1 cellular context compared by ENCODE assay signal in the genomic region with DNA sequence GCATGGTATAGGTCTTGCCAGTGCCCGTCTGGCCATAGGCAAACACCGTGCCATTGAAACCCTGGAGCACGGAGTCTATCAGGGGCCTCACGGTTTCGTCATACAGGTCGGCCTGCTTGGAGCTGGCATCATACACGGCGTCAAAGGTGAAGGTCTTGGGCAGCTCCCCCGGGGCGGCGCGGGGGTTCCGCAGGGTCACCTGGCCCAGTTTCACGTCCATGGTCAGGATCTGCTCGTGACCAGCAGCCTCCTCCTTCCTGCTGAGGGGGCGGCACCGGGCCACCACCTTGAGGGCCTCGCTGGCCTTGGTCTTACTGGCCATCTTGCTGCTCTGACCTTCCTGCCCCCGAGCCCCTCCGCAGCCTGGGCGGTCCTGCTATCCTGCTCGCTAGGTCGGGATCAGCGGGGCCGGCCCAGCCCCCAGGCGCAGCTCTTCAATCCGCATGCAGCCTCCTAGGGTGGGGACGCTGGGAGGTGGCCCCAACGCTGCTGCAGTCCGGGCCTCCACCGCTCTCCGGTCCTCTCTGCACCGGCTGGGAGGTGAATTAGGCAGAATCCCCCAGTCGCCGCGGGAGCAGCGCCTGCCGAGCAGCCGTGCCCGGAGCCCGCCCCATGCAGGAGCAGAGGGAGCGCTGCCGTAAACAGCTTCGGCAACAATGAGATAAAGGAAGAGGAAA.
TF ChIP-seq lines count a peak whose summit lies in the region.

No MANE protein-coding gene starts in this region.

TF ChIP-seq in HepG2, 621 proteins besides CTCF, POLR2A, EP300 and RAD21 (continued from another document and continues in another):
- TF ChIP-seq, protein P1, sequence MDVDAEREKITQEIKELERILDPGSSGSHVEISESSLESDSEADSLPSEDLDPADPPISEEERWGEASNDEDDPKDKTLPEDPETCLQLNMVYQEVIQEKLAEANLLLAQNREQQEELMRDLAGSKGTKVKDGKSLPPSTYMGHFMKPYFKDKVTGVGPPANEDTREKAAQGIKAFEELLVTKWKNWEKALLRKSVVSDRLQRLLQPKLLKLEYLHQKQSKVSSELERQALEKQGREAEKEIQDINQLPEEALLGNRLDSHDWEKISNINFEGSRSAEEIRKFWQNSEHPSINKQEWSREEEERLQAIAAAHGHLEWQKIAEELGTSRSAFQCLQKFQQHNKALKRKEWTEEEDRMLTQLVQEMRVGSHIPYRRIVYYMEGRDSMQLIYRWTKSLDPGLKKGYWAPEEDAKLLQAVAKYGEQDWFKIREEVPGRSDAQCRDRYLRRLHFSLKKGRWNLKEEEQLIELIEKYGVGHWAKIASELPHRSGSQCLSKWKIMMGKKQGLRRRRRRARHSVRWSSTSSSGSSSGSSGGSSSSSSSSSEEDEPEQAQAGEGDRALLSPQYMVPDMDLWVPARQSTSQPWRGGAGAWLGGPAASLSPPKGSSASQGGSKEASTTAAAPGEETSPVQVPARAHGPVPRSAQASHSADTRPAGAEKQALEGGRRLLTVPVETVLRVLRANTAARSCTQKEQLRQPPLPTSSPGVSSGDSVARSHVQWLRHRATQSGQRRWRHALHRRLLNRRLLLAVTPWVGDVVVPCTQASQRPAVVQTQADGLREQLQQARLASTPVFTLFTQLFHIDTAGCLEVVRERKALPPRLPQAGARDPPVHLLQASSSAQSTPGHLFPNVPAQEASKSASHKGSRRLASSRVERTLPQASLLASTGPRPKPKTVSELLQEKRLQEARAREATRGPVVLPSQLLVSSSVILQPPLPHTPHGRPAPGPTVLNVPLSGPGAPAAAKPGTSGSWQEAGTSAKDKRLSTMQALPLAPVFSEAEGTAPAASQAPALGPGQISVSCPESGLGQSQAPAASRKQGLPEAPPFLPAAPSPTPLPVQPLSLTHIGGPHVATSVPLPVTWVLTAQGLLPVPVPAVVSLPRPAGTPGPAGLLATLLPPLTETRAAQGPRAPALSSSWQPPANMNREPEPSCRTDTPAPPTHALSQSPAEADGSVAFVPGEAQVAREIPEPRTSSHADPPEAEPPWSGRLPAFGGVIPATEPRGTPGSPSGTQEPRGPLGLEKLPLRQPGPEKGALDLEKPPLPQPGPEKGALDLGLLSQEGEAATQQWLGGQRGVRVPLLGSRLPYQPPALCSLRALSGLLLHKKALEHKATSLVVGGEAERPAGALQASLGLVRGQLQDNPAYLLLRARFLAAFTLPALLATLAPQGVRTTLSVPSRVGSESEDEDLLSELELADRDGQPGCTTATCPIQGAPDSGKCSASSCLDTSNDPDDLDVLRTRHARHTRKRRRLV (CRISPR knock-in tag; IDR thresholded peaks at IDR 0.05) = no peak
- TF ChIP-seq ZNF564 (CRISPR knock-in tag; IDR thresholded peaks at IDR 0.05) = no peak
- no peak for TF ChIP-seq ZNF672 (CRISPR knock-in tag; IDR thresholded peaks at IDR 0.05)
- TF ChIP-seq ZNF3 (CRISPR knock-in tag; IDR thresholded peaks at IDR 0.05) = no peak
- peak; percentile 79; the same call in 1 of the 2 replicates for TF ChIP-seq KDM5B (CRISPR knock-in tag; IDR thresholded peaks at IDR 0.05; ENCODE audit: borderline replicate concordance)
- TF ChIP-seq ZNF788 (CRISPR knock-in tag; IDR thresholded peaks at IDR 0.05; ENCODE audit: borderline replicate concordance) = 0 out of 2 replicates have a peak, but pooled peaks have one; percentile 20
- peak in 1 of 2 experiments; percentile 46; a peak in 1 of 4 replicates for TF ChIP-seq NR2F1 (CRISPR knock-in tag; IDR thresholded peaks at IDR 0.05)
- TF ChIP-seq, protein P2, sequence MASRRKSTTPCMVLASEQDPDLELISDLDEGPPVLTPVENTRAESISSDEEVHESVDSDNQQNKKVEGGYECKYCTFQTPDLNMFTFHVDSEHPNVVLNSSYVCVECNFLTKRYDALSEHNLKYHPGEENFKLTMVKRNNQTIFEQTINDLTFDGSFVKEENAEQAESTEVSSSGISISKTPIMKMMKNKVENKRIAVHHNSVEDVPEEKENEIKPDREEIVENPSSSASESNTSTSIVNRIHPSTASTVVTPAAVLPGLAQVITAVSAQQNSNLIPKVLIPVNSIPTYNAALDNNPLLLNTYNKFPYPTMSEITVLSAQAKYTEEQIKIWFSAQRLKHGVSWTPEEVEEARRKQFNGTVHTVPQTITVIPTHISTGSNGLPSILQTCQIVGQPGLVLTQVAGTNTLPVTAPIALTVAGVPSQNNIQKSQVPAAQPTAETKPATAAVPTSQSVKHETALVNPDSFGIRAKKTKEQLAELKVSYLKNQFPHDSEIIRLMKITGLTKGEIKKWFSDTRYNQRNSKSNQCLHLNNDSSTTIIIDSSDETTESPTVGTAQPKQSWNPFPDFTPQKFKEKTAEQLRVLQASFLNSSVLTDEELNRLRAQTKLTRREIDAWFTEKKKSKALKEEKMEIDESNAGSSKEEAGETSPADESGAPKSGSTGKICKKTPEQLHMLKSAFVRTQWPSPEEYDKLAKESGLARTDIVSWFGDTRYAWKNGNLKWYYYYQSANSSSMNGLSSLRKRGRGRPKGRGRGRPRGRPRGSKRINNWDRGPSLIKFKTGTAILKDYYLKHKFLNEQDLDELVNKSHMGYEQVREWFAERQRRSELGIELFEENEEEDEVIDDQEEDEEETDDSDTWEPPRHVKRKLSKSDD (CRISPR knock-in tag; IDR thresholded peaks at IDR 0.05; ENCODE audit: low read depth) = 0 out of 2 replicates have a peak, but pooled peaks have one; percentile 60
- peak; percentile 34 for TF ChIP-seq AGO2 (optimal IDR thresholded peaks at IDR 0.05; ENCODE audit: low read depth, low read length)
- TF ChIP-seq ZMYM4 (CRISPR knock-in tag; IDR thresholded peaks at IDR 0.05) = peak; percentile 32; the same call in 1 of the 2 replicates
- no peak for TF ChIP-seq ATAD3A (CRISPR knock-in tag; IDR thresholded peaks at IDR 0.05)
- TF ChIP-seq HOXA9 (CRISPR knock-in tag; IDR thresholded peaks at IDR 0.05; ENCODE audit: borderline replicate concordance) = no peak
- no peak for TF ChIP-seq TEF (CRISPR knock-in tag; IDR thresholded peaks at IDR 0.05)
- TF ChIP-seq LBX2 (CRISPR knock-in tag; IDR thresholded peaks at IDR 0.05; ENCODE audit: borderline replicate concordance) = peak; percentile 59; the same call in 1 of the 2 replicates
- no peak for TF ChIP-seq HOMEZ (CRISPR knock-in tag; IDR thresholded peaks at IDR 0.05; ENCODE audit: low read depth)
- TF ChIP-seq ZNF33A (CRISPR knock-in tag; IDR thresholded peaks at IDR 0.05; ENCODE audit: borderline replicate concordance) = no peak
- 0 out of 2 replicates have a peak, but pooled peaks have one; percentile 51 for TF ChIP-seq HNRNPL (IDR thresholded peaks at IDR 0.05; ENCODE audit: low read depth, low read length)
- TF ChIP-seq ZNF282 (IDR thresholded peaks at IDR 0.05; ENCODE audit: partially characterized antibody) = no peak
- TF ChIP-seq ARNT2 (CRISPR knock-in tag; IDR thresholded peaks at IDR 0.05; ENCODE audit: low read depth) = peak; percentile 34; the same call in 1 of the 2 replicates
- no peak for TF ChIP-seq PAX8 (CRISPR knock-in tag; IDR thresholded peaks at IDR 0.05; ENCODE audit: borderline replicate concordance)
- TF ChIP-seq, protein P3, sequence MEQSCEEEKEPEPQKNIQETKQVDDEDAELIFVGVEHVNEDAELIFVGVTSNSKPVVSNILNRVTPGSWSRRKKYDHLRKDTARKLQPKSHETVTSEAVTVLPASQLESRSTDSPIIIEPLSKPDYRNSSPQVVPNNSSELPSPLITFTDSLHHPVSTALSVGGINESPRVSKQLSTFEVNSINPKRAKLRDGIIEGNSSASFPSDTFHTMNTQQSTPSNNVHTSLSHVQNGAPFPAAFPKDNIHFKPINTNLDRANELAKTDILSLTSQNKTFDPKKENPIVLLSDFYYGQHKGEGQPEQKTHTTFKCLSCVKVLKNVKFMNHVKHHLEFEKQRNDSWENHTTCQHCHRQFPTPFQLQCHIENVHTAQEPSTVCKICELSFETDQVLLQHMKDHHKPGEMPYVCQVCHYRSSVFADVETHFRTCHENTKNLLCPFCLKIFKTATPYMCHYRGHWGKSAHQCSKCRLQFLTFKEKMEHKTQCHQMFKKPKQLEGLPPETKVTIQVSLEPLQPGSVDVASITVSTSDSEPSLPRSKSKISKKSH (CRISPR knock-in tag; IDR thresholded peaks at IDR 0.05; ENCODE audit: borderline replicate concordance) = peak; percentile 19; the same call in 1 of the 2 replicates
- no peak for TF ChIP-seq CBX2 (IDR thresholded peaks at IDR 0.05; ENCODE audit: low read depth, low read length)
- no peak for TF ChIP-seq CBX2 (CRISPR knock-in tag; IDR thresholded peaks at IDR 0.05; ENCODE audit: low read depth)
- TF ChIP-seq GFI1 (CRISPR knock-in tag; IDR thresholded peaks at IDR 0.05; ENCODE audit: borderline replicate concordance) = no peak
- TF ChIP-seq PTBP1 (IDR thresholded peaks at IDR 0.05; ENCODE audit: low read depth, low read length, poor library complexity, severe bottlenecking) = no peak
- TF ChIP-seq, protein P4, sequence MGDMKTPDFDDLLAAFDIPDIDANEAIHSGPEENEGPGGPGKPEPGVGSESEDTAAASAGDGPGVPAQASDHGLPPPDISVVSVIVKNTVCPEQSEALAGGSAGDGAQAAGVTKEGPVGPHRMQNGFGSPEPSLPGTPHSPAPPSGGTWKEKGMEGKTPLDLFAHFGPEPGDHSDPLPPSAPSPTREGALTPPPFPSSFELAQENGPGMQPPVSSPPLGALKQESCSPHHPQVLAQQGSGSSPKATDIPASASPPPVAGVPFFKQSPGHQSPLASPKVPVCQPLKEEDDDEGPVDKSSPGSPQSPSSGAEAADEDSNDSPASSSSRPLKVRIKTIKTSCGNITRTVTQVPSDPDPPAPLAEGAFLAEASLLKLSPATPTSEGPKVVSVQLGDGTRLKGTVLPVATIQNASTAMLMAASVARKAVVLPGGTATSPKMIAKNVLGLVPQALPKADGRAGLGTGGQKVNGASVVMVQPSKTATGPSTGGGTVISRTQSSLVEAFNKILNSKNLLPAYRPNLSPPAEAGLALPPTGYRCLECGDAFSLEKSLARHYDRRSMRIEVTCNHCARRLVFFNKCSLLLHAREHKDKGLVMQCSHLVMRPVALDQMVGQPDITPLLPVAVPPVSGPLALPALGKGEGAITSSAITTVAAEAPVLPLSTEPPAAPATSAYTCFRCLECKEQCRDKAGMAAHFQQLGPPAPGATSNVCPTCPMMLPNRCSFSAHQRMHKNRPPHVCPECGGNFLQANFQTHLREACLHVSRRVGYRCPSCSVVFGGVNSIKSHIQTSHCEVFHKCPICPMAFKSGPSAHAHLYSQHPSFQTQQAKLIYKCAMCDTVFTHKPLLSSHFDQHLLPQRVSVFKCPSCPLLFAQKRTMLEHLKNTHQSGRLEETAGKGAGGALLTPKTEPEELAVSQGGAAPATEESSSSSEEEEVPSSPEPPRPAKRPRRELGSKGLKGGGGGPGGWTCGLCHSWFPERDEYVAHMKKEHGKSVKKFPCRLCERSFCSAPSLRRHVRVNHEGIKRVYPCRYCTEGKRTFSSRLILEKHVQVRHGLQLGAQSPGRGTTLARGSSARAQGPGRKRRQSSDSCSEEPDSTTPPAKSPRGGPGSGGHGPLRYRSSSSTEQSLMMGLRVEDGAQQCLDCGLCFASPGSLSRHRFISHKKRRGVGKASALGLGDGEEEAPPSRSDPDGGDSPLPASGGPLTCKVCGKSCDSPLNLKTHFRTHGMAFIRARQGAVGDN (CRISPR knock-in tag; IDR thresholded peaks at IDR 0.05) = peak; percentile 64
- TF ChIP-seq, protein P5, sequence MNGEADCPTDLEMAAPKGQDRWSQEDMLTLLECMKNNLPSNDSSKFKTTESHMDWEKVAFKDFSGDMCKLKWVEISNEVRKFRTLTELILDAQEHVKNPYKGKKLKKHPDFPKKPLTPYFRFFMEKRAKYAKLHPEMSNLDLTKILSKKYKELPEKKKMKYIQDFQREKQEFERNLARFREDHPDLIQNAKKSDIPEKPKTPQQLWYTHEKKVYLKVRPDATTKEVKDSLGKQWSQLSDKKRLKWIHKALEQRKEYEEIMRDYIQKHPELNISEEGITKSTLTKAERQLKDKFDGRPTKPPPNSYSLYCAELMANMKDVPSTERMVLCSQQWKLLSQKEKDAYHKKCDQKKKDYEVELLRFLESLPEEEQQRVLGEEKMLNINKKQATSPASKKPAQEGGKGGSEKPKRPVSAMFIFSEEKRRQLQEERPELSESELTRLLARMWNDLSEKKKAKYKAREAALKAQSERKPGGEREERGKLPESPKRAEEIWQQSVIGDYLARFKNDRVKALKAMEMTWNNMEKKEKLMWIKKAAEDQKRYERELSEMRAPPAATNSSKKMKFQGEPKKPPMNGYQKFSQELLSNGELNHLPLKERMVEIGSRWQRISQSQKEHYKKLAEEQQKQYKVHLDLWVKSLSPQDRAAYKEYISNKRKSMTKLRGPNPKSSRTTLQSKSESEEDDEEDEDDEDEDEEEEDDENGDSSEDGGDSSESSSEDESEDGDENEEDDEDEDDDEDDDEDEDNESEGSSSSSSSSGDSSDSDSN (CRISPR knock-in tag; IDR thresholded peaks at IDR 0.05) = peak; percentile 69
- peak; percentile 53; the same call in 1 of the 2 replicates for TF ChIP-seq TBX2 (CRISPR knock-in tag; IDR thresholded peaks at IDR 0.05; ENCODE audit: borderline replicate concordance)
- TF ChIP-seq, protein P6, sequence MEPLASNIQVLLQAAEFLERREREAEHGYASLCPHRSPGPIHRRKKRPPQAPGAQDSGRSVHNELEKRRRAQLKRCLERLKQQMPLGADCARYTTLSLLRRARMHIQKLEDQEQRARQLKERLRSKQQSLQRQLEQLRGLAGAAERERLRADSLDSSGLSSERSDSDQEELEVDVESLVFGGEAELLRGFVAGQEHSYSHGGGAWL (CRISPR knock-in tag; IDR thresholded peaks at IDR 0.05) = no peak; the same call in 1 of the 2 replicates
- no peak for TF ChIP-seq SUZ12 (IDR thresholded peaks at IDR 0.05; ENCODE audit: low read depth, low read length)
- TF ChIP-seq SRY (CRISPR knock-in tag; IDR thresholded peaks at IDR 0.05) = peak; percentile 61; the same call in 1 of the 2 replicates
- no peak for TF ChIP-seq MAX (IDR thresholded peaks at IDR 0.05)
- TF ChIP-seq ZNF354B (CRISPR knock-in tag; IDR thresholded peaks at IDR 0.05) = no peak; the same call in 1 of the 2 replicates
- TF ChIP-seq ZNF558 (CRISPR knock-in tag; IDR thresholded peaks at IDR 0.05; ENCODE audit: borderline replicate concordance) = peak; percentile 72; the same call in 1 of the 2 replicates
- peak; percentile 61; the same call in 1 of the 2 replicates for TF ChIP-seq MTA1 (CRISPR knock-in tag; IDR thresholded peaks at IDR 0.05; ENCODE audit: borderline replicate concordance)
